17 cellular contexts compared by ENCODE assay signal in the genomic region with DNA sequence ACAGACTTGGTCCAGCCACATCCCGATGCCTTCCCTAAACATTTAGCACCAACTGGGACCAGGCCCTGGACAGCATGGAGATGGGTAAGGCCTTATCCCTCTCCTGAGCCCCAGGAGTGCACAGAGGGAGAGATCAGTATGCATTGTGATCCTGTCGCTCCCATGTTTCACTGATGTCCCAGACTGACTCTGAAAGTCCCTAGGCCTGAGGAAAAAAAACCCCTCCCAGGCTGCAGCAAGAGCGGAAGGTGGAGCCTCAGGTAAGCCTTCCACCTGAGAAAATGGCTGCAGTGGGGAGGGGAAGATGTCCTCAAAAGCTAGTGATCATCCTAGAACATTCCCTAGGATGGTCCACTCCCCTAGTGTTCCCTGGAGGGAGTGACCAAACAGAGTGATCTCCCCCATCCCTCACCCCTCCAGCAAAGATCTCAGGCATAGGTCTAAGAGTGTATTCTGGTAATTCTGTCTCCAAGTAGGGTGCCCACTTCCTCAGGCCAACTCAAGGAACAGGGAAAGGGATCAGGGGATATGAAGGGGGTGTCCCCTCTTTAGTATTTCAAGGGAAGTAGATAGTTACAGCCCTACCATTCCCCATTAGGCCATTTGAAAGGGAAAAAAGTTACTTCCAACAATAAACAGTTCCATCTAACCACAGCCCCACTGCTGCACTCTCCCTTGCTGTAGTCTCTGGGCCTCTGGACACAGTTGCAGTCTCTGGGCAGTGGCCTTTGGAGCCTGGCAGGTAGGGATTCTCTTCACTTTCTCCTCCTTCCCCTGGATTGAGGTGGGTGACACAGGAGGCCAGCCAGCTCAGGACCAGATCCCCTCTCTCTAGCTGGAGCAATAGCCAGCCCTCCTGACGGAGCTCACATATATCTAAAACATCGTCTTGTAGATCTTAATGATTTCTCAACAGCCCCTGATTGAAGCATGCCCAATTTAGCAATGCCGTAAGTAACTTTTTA. TPM values are rescaled to one million over a fixed set of nuclear protein-coding genes. Genes with fewer than 3 reads are reported as not detected.
DNase-seq lines count a peak whose midpoint lies in the region; ATAC-seq and TF ChIP-seq lines count a peak whose summit lies in the region.
"Had no signal": no experiment of that assay in that cellular context is flagged by ENCODE, and none has a peak within 500 bp of the region (broad histone marks: within the 10 kb centered on the region; RNA-seq: fewer than 3 reads in every experiment).

No MANE protein-coding gene starts in this region.

- peaks cover 12% of the 10 kb centered on the region for H3K4me1 Mint-ChIP-seq in activated T-cell treated with anti-CD3 and anti-CD28 coated beads, Interleukin-2, amount 50 U/mL, for 24 hours (ENCODE audit: low read depth)
- H3K4me1 Mint-ChIP-seq in brain: peaks cover 77% of the 10 kb centered on the region
- H3K4me1 Mint-ChIP-seq in nephron: peaks cover 82% of the 10 kb centered on the region
- H3K4me1 Mint-ChIP-seq in stimulated activated memory B cell treated with anti-CD40 and anti-IgM and Interleukin-4, amounts not matched to agents 10 μg/mL and 1 μg/mL and 100 μg/mL, for 72 hours: peaks cover 92% of the 10 kb centered on the region

- H3K27me3 Mint-ChIP-seq in activated T-cell treated with anti-CD3 and anti-CD28 coated beads, Interleukin-2, amount 50 U/mL, for 24 hours: peaks cover 13% of the 10 kb centered on the region
- H3K27me3 Mint-ChIP-seq in brain (peaks cover 12% of the 10 kb centered on the region), nephron (ENCODE audit: low read depth) (peaks cover 12% of the 10 kb centered on the region)
- H3K27me3 Mint-ChIP-seq in stimulated activated memory B cell treated with anti-CD40 and anti-IgM and Interleukin-4, amounts not matched to agents 10 μg/mL and 1 μg/mL and 100 μg/mL, for 72 hours: no peaks in the 10 kb centered on the region

- H3K4me3 Mint-ChIP-seq in activated T-cell treated with anti-CD3 and anti-CD28 coated beads, Interleukin-2, amount 50 U/mL, for 24 hours: no peak overlapping the region
- H3K4me3 Mint-ChIP-seq in brain (peak overlapping the region in 1 of 5 experiments; percentile 18), nephron (peak overlapping the region in 2 of 3 experiments; percentile 25 to 42)
- H3K4me3 Mint-ChIP-seq in stimulated activated memory B cell treated with anti-CD40 and anti-IgM and Interleukin-4, amounts not matched to agents 10 μg/mL and 1 μg/mL and 100 μg/mL, for 72 hours: no peak overlapping the region
- H3K4me3 Mint-ChIP-seq: activated naive CD8-positive, alpha-beta T cell treated with anti-CD3 and anti-CD28 coated beads, Interleukin-2, amount 50 U/mL, for 24 hours; natural killer cell; stimulated activated naive CD8-positive, alpha-beta T cell treated with anti-CD3 and anti-CD28 coated beads, Interleukin-15, amount 100 ng/mL, for 72 hours had no signal

- no peak for TF ChIP-seq EP300 in tibial nerve (IDR thresholded peaks at IDR 0.05)

- H3K9me3 Mint-ChIP-seq in activated T-cell treated with anti-CD3 and anti-CD28 coated beads, Interleukin-2, amount 50 U/mL, for 24 hours: no peaks in the 10 kb centered on the region
- H3K9me3 Mint-ChIP-seq in brain (no peaks in the 10 kb centered on the region), nephron (no peaks in the 10 kb centered on the region)
- H3K9me3 Mint-ChIP-seq in stimulated activated memory B cell treated with anti-CD40 and anti-IgM and Interleukin-4, amounts not matched to agents 10 μg/mL and 1 μg/mL and 100 μg/mL, for 72 hours: no peaks in the 10 kb centered on the region
- H3K9me3 Mint-ChIP-seq: activated naive CD8-positive, alpha-beta T cell treated with anti-CD3 and anti-CD28 coated beads, Interleukin-2, amount 50 U/mL, for 24 hours; natural killer cell; stimulated activated naive CD8-positive, alpha-beta T cell treated with anti-CD3 and anti-CD28 coated beads, Interleukin-15, amount 100 ng/mL, for 72 hours had no signal

- TF ChIP-seq CTCF in brain (conservative IDR thresholded peaks at IDR 0.05) (no peak), nephron (IDR thresholded peaks at IDR 0.05; ENCODE audit: unreplicated experiment in 3 of 3) (no peak), tibial nerve (IDR thresholded peaks at IDR 0.05) (no peak)

- ATAC-seq in stimulated activated memory B cell treated with anti-CD40 and anti-IgM and Interleukin-4, amounts not matched to agents 10 μg/mL and 1 μg/mL and 100 μg/mL, for 72 hours: no peak
- ATAC-seq: activated naive CD8-positive, alpha-beta T cell treated with anti-CD3 and anti-CD28 coated beads, Interleukin-2, amount 50 U/mL, for 24 hours; heart left ventricle; left cardiac atrium; natural killer cell; stimulated activated naive CD8-positive, alpha-beta T cell treated with anti-CD3 and anti-CD28 coated beads, Interleukin-15, amount 100 ng/mL, for 72 hours had no signal

- H3K4me1 ChIP-seq in tibial nerve: peaks cover 1 to 69% (median 38%) of the 10 kb centered on the region in 4 donors

- H3K4me3 ChIP-seq in tibial nerve: no peak overlapping the region
- H3K4me3 ChIP-seq: heart left ventricle, SK-N-MC had no signal

- no peaks in the 10 kb centered on the region for H3K9me3 ChIP-seq in tibial nerve
- H3K9me3 ChIP-seq: heart left ventricle had no signal

- H3K27ac Mint-ChIP-seq in activated T-cell treated with anti-CD3 and anti-CD28 coated beads, Interleukin-2, amount 50 U/mL, for 24 hours: peak overlapping the region; percentile 34
- H3K27ac Mint-ChIP-seq in brain (peak overlapping the region; percentile 59 to 84 (median 61)), nephron (peak overlapping the region; percentile 87 to 98 (median 95))
- H3K27ac Mint-ChIP-seq in stimulated activated memory B cell treated with anti-CD40 and anti-IgM and Interleukin-4, amounts not matched to agents 10 μg/mL and 1 μg/mL and 100 μg/mL, for 72 hours: no peak overlapping the region
- H3K27ac Mint-ChIP-seq: activated naive CD8-positive, alpha-beta T cell treated with anti-CD3 and anti-CD28 coated beads, Interleukin-2, amount 50 U/mL, for 24 hours had no signal

- peaks cover 6% of the 10 kb centered on the region for H3K36me3 Mint-ChIP-seq in activated T-cell treated with anti-CD3 and anti-CD28 coated beads, Interleukin-2, amount 50 U/mL, for 24 hours (ENCODE audit: low read depth)
- H3K36me3 Mint-ChIP-seq in brain (no peaks in the 10 kb centered on the region), nephron (ENCODE audit: low read depth) (no peaks in the 10 kb centered on the region)
- H3K36me3 Mint-ChIP-seq in stimulated activated memory B cell treated with anti-CD40 and anti-IgM and Interleukin-4, amounts not matched to agents 10 μg/mL and 1 μg/mL and 100 μg/mL, for 72 hours: peaks cover 6% of the 10 kb centered on the region
- H3K36me3 Mint-ChIP-seq: natural killer cell had no signal

- DNase-seq in activated T-cell treated with anti-CD3 and anti-CD28 coated beads, Interleukin-2, amount 50 U/mL, for 24 hours: no peak
- no peak for DNase-seq in activated T-cell treated with anti-CD3 and anti-CD28 coated beads, Interleukin-2, amount 50 U/mL, for 48 hours
- DNase-seq in tibial nerve (ENCODE audit: low spot score in 2 of 2) (no peak), NCI-H1105 (lab: John Stamatoyannopoulos, UW) (no peak), amniotic stem cell (lab: John Stamatoyannopoulos, UW) (no peak)
- DNase-seq: activated naive CD8-positive, alpha-beta T cell treated with anti-CD3 and anti-CD28 coated beads, Interleukin-2, amount 50 U/mL, for 24 hours; erythroblast; left cardiac atrium; natural killer cell; NCI-H1092; NCI-H226 had no signal

- peak overlapping the region in 3 of 4 donors; percentile 8 to 94 (median 79) for H3K27ac ChIP-seq in tibial nerve
- H3K27ac ChIP-seq: heart left ventricle, SK-N-MC had no signal

- no peak for TF ChIP-seq POLR2A in tibial nerve (IDR thresholded peaks at IDR 0.05)

- H3K36me3 ChIP-seq in tibial nerve: no peaks in the 10 kb centered on the region
- H3K36me3 ChIP-seq: heart left ventricle had no signal

- 72 to 78% methylated on average over 6 of the region's 6 CpGs for WGBS in tibial nerve, 2 donors

- H3K27me3 ChIP-seq in tibial nerve: no peaks in the 10 kb centered on the region
- H3K27me3 ChIP-seq: heart left ventricle had no signal

RNA-seq across cellular contexts. Expression of a gene that starts 6.8 kb away (rescaled TPM):
- 79.7 TPM for polyA plus RNA-seq in brain (ENCODE audit: insufficient read depth, low read depth, low replicate concordance)
- 10 to 100 TPM; 45.0 to 80.4 (median 67.0) TPM for total RNA-seq in tibial nerve

Comparison
In these comparisons a context has a peak if more than half of its experiments do, and no peak if none do; other contexts are left out.
1. H3K4me3 Mint-ChIP-seq: peak in nephron (2 of 3); none in activated T-cell treated with anti-CD3 and anti-CD28 coated beads, Interleukin-2, amount 50 U/mL, for 24 hours (single experiment) and stimulated activated memory B cell treated with anti-CD40 and anti-IgM and Interleukin-4, amounts not matched to agents 10 μg/mL and 1 μg/mL and 100 μg/mL, for 72 hours (single experiment).